1 cellular context compared by ENCODE assay signal in the genomic region with DNA sequence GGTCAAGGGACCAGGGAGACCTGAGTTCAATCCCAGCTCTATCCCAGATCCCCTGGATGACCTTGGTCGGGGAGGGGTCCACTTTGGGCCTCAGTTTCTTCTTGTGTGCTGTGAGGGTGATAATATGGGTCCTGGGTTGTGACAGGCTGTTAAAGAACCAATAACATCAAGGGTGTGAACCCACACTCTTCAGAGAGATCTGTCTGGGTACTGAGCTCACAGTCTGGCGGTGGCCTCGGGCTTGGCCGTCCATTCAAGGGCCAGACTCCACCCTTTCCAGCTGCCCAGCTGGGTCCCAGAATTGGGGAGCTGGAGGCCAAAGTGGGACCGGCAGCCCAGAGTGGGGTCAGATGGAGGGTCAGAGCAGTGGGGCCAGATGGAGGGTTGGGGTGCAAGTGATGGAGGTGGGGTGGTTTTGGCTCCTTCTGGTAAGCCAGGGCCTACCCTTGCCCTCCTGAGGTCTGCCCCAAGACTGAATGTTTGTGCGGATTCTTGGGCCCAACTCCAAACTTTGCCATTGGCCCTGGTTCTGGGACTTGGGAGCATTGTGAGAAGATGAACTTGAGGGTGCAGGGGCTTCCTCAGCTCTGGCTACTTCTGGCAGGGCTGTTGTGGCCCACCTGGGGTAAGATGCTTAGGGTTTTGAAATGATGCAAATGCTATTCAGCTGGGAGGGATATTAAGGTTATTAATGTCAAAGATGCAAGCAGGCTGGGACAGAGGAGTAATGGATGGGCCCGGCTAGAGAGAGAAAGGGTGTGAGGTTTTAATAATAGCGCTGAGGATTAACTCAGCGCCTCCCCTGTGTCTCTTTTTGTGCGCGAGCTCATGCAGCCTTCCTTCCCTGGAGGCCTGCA.
TF ChIP-seq lines count a peak whose summit lies in the region.

No MANE protein-coding gene starts in this region.

TF ChIP-seq in HCT116, 20 proteins besides CTCF, POLR2A, EP300 and RAD21 (continued from another document):
- TF ChIP-seq, protein P1, sequence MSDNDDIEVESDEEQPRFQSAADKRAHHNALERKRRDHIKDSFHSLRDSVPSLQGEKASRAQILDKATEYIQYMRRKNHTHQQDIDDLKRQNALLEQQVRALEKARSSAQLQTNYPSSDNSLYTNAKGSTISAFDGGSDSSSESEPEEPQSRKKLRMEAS (IDR thresholded peaks at IDR 0.05), result no peak
- no peak for TF ChIP-seq EGR1 (IDR thresholded peaks at IDR 0.05; ENCODE audit: low read depth)
- TF ChIP-seq SIN3A (IDR thresholded peaks at IDR 0.05; ENCODE audit: low read depth), result no peak
- TF ChIP-seq SRF (IDR thresholded peaks at IDR 0.05; ENCODE audit: low read depth), result no peak
- no peak for TF ChIP-seq ELF1 (IDR thresholded peaks at IDR 0.05; ENCODE audit: borderline replicate concordance, low read depth)
- TF ChIP-seq, protein P2, sequence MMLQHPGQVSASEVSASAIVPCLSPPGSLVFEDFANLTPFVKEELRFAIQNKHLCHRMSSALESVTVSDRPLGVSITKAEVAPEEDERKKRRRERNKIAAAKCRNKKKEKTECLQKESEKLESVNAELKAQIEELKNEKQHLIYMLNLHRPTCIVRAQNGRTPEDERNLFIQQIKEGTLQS (IDR thresholded peaks at IDR 0.05), result no peak
- no peak for TF ChIP-seq JUND (IDR thresholded peaks at IDR 0.05)
